10 cellular contexts compared by ENCODE assay signal in the genomic region with DNA sequence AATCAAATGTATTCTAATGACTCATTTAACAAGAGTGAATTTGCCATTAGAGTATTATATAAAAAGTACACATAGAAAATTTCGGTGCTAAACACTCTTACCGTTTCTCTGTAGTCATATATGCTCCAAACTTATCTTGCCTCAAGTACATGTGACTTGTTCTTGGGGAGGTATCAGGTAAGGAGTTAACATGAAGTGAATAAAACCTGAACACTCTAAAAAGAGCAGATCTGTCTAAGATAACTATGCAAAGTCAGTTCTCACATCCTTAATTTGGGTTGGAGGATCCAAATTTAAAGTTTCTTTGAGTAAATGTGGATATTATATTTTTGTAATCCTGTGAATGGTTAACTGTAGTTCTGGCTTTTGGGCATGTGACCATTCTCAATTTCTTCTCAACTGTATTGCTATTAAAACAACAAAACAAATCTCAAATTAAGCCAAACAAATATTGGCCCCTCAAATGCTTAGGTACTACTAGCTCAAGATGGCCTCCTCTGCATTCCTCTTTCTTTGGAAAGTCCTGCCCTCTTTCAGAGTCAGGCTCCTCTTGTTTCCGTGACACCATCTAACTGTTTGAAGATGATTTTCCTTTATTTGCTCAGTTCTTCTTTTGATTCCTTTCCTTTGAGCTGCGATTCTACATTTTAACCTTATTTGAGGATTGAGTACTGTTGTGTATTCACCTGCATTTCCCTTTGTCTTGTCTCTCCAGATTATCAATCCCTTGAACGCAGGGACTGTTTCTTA. TPM values are rescaled to one million over a fixed set of nuclear protein-coding genes. Genes with fewer than 3 reads are reported as not detected.
DNase-seq lines count a peak whose midpoint lies in the region; ATAC-seq, FAIRE-seq and TF ChIP-seq lines count a peak whose summit lies in the region.
"Had no signal": no experiment of that assay in that cellular context is flagged by ENCODE, and none has a peak within 500 bp of the region (broad histone marks: within the 10 kb centered on the region; RNA-seq: fewer than 3 reads in every experiment).

No MANE protein-coding gene starts in this region.

- H3K4me3 Mint-ChIP-seq in activated naive CD4-positive, alpha-beta T cell treated with anti-CD3 and anti-CD28 coated beads, Interleukin-2, amount 50 U/mL, for 24 hours, result peak overlapping the region; percentile 86
- H3K4me3 Mint-ChIP-seq in IgD-negative memory B cell (peak overlapping the region; percentile 69 to 86 (median 75)), brain (peak overlapping the region; percentile 34 to 68 (median 55))

- H3K36me3 ChIP-seq in thymus (ENCODE audit: control insufficient read depth, insufficient read depth) (peaks cover 13% of the 10 kb centered on the region), small intestine (ENCODE audit: control insufficient read depth in 2 of 2, insufficient read depth in 2 of 2, low read length in 2 of 2) (peaks cover 0 to 3% of the 10 kb centered on the region in 2 donors)

- H3K36me3 Mint-ChIP-seq in activated naive CD4-positive, alpha-beta T cell treated with anti-CD3 and anti-CD28 coated beads, Interleukin-2, amount 50 U/mL, for 24 hours, result peaks cover 28% of the 10 kb centered on the region
- peaks cover 19% of the 10 kb centered on the region for H3K36me3 Mint-ChIP-seq in IgD-negative memory B cell
- peaks cover 55% of the 10 kb centered on the region for H3K36me3 Mint-ChIP-seq in brain

- DNase-seq in activated naive CD4-positive, alpha-beta T cell treated with anti-CD3 and anti-CD28 coated beads, Interleukin-2, amount 50 U/mL, for 16 hours, result no peak
- no peak for DNase-seq in small intestine
- DNase-seq: foreskin melanocyte; stimulated activated CD4-positive, alpha-beta T cell treated with anti-CD3 and anti-CD28 coated beads, Interleukin-12 subunit alpha, Interleukin-12 subunit beta, amount 100 ng/mL, for 4 hours had no signal

- H3K4me1 ChIP-seq in thymus (ENCODE audit: control insufficient read depth, insufficient read depth, low read length), result peaks cover 32% of the 10 kb centered on the region
- peaks cover 6 to 9% of the 10 kb centered on the region in 2 donors for H3K4me1 ChIP-seq in small intestine (ENCODE audit: control insufficient read depth in 2 of 2, insufficient read depth in 1 of 2, low read depth in 1 of 2, low read length in 1 of 2)

- H3K9me3 ChIP-seq in thymus (ENCODE audit: control insufficient read depth) (no peaks in the 10 kb centered on the region), small intestine (ENCODE audit: control insufficient read depth, low read depth) (no peaks in the 10 kb centered on the region)

- H3K27ac ChIP-seq in thymus (ENCODE audit: low read depth) (peak overlapping the region; percentile 80), small intestine (ENCODE audit: low read depth in 1 of 2, low read length in 1 of 2) (no peak overlapping the region)

- WGBS in thymus, result 47% methylated on average over 5 of the region's 5 CpGs
- WGBS in small intestine, 3 donors, result 69 to 75% (median 74%) methylated on average over 5 of the region's 5 CpGs

- H3K27ac Mint-ChIP-seq in activated naive CD4-positive, alpha-beta T cell treated with anti-CD3 and anti-CD28 coated beads, Interleukin-2, amount 50 U/mL, for 24 hours, result peak overlapping the region; percentile 98
- H3K27ac Mint-ChIP-seq in IgD-negative memory B cell (peak overlapping the region; percentile 31 to 90 (median 82)), brain (peak overlapping the region in 3 of 5 experiments; percentile 2 to 19 (median 6))

- H3K27me3 Mint-ChIP-seq in activated naive CD4-positive, alpha-beta T cell treated with anti-CD3 and anti-CD28 coated beads, Interleukin-2, amount 50 U/mL, for 24 hours, result no peaks in the 10 kb centered on the region
- no peaks in the 10 kb centered on the region for H3K27me3 Mint-ChIP-seq in IgD-negative memory B cell
- H3K27me3 Mint-ChIP-seq in brain, result peaks cover 7% of the 10 kb centered on the region

- no peak for TF ChIP-seq CTCF in brain (conservative IDR thresholded peaks at IDR 0.05)

- H3K27me3 ChIP-seq in thymus (ENCODE audit: control insufficient read depth, insufficient read depth) (no peaks in the 10 kb centered on the region), small intestine (ENCODE audit: control insufficient read depth in 2 of 2, insufficient read depth in 2 of 2, low read length in 2 of 2) (no peaks in the 10 kb centered on the region)

- FAIRE-seq in small intestine (lab: Jason Lieb, UNC), result no peak

- H3K9me3 Mint-ChIP-seq in activated naive CD4-positive, alpha-beta T cell treated with anti-CD3 and anti-CD28 coated beads, Interleukin-2, amount 50 U/mL, for 24 hours, result no peaks in the 10 kb centered on the region
- peaks cover 0 to 3% (median 1%) of the 10 kb centered on the region in 3 donors for H3K9me3 Mint-ChIP-seq in IgD-negative memory B cell
- H3K9me3 Mint-ChIP-seq in brain, result peaks cover 0 to 10% (median 4%) of the 10 kb centered on the region in 5 experiments

- H3K4me3 ChIP-seq in thymus (ENCODE audit: low read length) (peak overlapping the region; percentile 100), small intestine (ENCODE audit: low read depth in 1 of 2, low read length in 2 of 2) (no peak overlapping the region)

- H3K4me1 Mint-ChIP-seq in activated naive CD4-positive, alpha-beta T cell treated with anti-CD3 and anti-CD28 coated beads, Interleukin-2, amount 50 U/mL, for 24 hours, result peaks cover 64% of the 10 kb centered on the region
- H3K4me1 Mint-ChIP-seq in IgD-negative memory B cell (peaks cover 50 to 58% (median 52%) of the 10 kb centered on the region in 3 donors), brain (peaks cover 74% of the 10 kb centered on the region)

- no peak for ATAC-seq in HG02884 (IDR thresholded peaks at IDR 0.05; ENCODE audit: unreplicated experiment)
- ATAC-seq in HG02798 (IDR thresholded peaks at IDR 0.05; ENCODE audit: poor library complexity, unreplicated experiment), result no peak

RNA-seq across cellular contexts. Expression of a gene that starts 4.2 kb away (rescaled TPM):
- polyA plus RNA-seq in IgD-negative memory B cell, result 58.4 TPM
- polyA plus RNA-seq in brain (ENCODE audit: insufficient read depth, low read depth, low replicate concordance), result 1.4 TPM
- polyA plus RNA-seq in thymus, result 31.7 TPM
- 10 to 100 TPM in 1 of 3 donors, 1 to 10 TPM in 2; 4.0 to 13.6 (median 4.6) TPM for polyA plus RNA-seq in small intestine

Comparison
In these comparisons a context has a peak if more than half of its experiments do, and no peak if none do; other contexts are left out.
1. H3K27ac Mint-ChIP-seq: peak in every context shown above with its lines; median percentile 98 in activated naive CD4-positive, alpha-beta T cell treated with anti-CD3 and anti-CD28 coated beads, Interleukin-2, amount 50 U/mL, for 24 hours; 82 in IgD-negative memory B cell; 6 in brain.